17 cellular contexts compared by ENCODE assay signal in the genomic region with DNA sequence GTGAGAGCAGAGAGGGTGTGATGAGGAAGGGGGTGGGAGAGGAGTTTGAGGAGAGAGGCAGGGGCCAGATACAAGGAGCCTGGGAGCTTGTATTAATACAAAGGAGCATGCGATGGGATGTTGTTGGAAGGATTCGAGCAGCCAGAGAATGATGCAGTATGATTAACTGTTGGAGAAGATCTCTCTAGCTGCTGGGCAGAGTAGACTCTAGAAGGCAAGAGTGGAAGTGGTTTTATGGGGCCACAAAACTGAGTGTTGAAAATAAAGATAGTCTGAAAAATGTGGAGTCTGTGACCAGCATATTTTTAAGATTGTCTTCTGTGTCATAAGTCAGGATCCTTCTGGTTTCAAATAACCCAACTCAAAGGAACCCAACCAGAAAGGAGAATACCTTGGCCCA.
DNase-seq lines count a peak whose midpoint lies in the region; ATAC-seq and TF ChIP-seq lines count a peak whose summit lies in the region.
"Had no signal": no experiment of that assay in that cellular context is flagged by ENCODE, and none has a peak within 500 bp of the region (broad histone marks: within the 10 kb centered on the region; RNA-seq: fewer than 3 reads in every experiment).

No MANE protein-coding gene starts in this region.

- WGBS in esophagus muscularis mucosa, result 83% methylated on average over 2 of the region's 2 CpGs

- intact Hi-C loops in activated CD4-positive, alpha-beta memory T cell treated with anti-CD3 and anti-CD28 coated beads for 36 hours (cut with micrococcal nuclease), result no loop called here
- intact Hi-C loops in esophagus muscularis mucosa (cut with DNase I), result no loop called here

- no peak overlapping the region for H2AFZ ChIP-seq in parathyroid adenoma
- H2AFZ ChIP-seq: PC-9 had no signal

- peaks cover 24% of the 10 kb centered on the region for H3K36me3 Mint-ChIP-seq in activated CD4-positive, alpha-beta memory T cell treated with anti-CD3 and anti-CD28 coated beads, Interleukin-2, amount 10 ng/mL, durations not matched to agents 7 days and 5 days (ENCODE audit: low read depth)
- peaks cover 13% of the 10 kb centered on the region for H3K36me3 Mint-ChIP-seq in activated CD4-positive, alpha-beta memory T cell treated with anti-CD3 and anti-CD28 coated beads for 36 hours
- H3K36me3 Mint-ChIP-seq in activated T-helper 17 cell treated with anti-CD3 and anti-CD28 coated beads, Interleukin-2, amount 50 U/mL, for 72 hours (ENCODE audit: low read depth), result peaks cover 36% of the 10 kb centered on the region

- H3K9ac ChIP-seq in parathyroid adenoma, result no peak overlapping the region

- H3K4me3 ChIP-seq in HEK293 (ENCODE audit: low read depth, low read length) (no peak overlapping the region), parathyroid adenoma (ENCODE audit: low read depth, low read length) (no peak overlapping the region), esophagus muscularis mucosa (no peak overlapping the region)
- H3K4me3 ChIP-seq: A549, cardiac muscle cell, PC-9 had no signal

- H3K9me3 Mint-ChIP-seq in activated CD4-positive, alpha-beta memory T cell treated with anti-CD3 and anti-CD28 coated beads, Interleukin-2, amount 10 ng/mL, durations not matched to agents 7 days and 5 days, result no peaks in the 10 kb centered on the region
- no peaks in the 10 kb centered on the region for H3K9me3 Mint-ChIP-seq in activated CD4-positive, alpha-beta memory T cell treated with anti-CD3 and anti-CD28 coated beads for 36 hours
- no peaks in the 10 kb centered on the region for H3K9me3 Mint-ChIP-seq in activated T-helper 17 cell treated with anti-CD3 and anti-CD28 coated beads, Interleukin-2, amount 50 U/mL, for 72 hours
- H3K9me3 Mint-ChIP-seq: activated naive CD4-positive, alpha-beta T cell treated with anti-CD3 and anti-CD28 coated beads for 36 hours had no signal

- no peak overlapping the region for H3K4me3 Mint-ChIP-seq in activated CD4-positive, alpha-beta memory T cell treated with anti-CD3 and anti-CD28 coated beads, Interleukin-2, amount 10 ng/mL, durations not matched to agents 7 days and 5 days
- H3K4me3 Mint-ChIP-seq in activated CD4-positive, alpha-beta memory T cell treated with anti-CD3 and anti-CD28 coated beads for 36 hours, result no peak overlapping the region
- no peak overlapping the region for H3K4me3 Mint-ChIP-seq in activated T-helper 17 cell treated with anti-CD3 and anti-CD28 coated beads, Interleukin-2, amount 50 U/mL, for 72 hours
- H3K4me3 Mint-ChIP-seq: activated naive CD4-positive, alpha-beta T cell treated with anti-CD3 and anti-CD28 coated beads for 36 hours had no signal

- DNase-seq in activated CD4-positive, alpha-beta memory T cell treated with anti-CD3 and anti-CD28 coated beads, Interleukin-2, amount 10 ng/mL, durations not matched to agents 7 days and 5 days, result no peak
- no peak for DNase-seq in activated CD4-positive, alpha-beta memory T cell treated with anti-CD3 and anti-CD28 coated beads for 36 hours
- DNase-seq in NCI-H446 treated with DMSO at 0.1 percent for 48 hours (lab: John Stamatoyannopoulos, UW), result no peak
- no peak for DNase-seq in putamen (ENCODE audit: low spot score)
- no peak for DNase-seq in esophagus muscularis mucosa (ENCODE audit: extremely low spot score)
- DNase-seq: activated naive CD4-positive, alpha-beta T cell treated with anti-CD3 and anti-CD28 coated beads for 36 hours; EL; NCI-H2081; NCI-H69; nucleus accumbens; PC-9 had no signal

- no peak for TF ChIP-seq POLR2A in esophagus muscularis mucosa (IDR thresholded peaks at IDR 0.05; ENCODE audit: low read depth)

- H3K27ac ChIP-seq in HEK293 (ENCODE audit: extremely low read depth, low read depth, low read length) (no peak overlapping the region), parathyroid adenoma (peak overlapping the region; percentile 42), esophagus muscularis mucosa (replicated peaks in 1 of 4) (no peak overlapping the region)
- H3K27ac ChIP-seq: A549, cardiac muscle cell, PC-9 had no signal

- H3K36me3 ChIP-seq in HEK293 (ENCODE audit: control insufficient read depth in 2 of 2, insufficient read depth in 1 of 2, low read length in 2 of 2), result peaks cover 0 to 14% of the 10 kb centered on the region in 2 experiments; a peak in 1 of 3 replicates
- no peaks in the 10 kb centered on the region for H3K36me3 ChIP-seq in parathyroid adenoma (ENCODE audit: control insufficient read depth, insufficient read depth, low read length)
- H3K36me3 ChIP-seq in esophagus muscularis mucosa, result no peaks in the 10 kb centered on the region
- H3K36me3 ChIP-seq: cardiac muscle cell had no signal

- no peak for ATAC-seq in activated T-helper 17 cell treated with anti-CD3 and anti-CD28 coated beads, Interleukin-2, amount 50 U/mL, for 72 hours (replicated peaks)
- ATAC-seq: HCT116 had no signal

- H3K27me3 Mint-ChIP-seq in activated CD4-positive, alpha-beta memory T cell treated with anti-CD3 and anti-CD28 coated beads, Interleukin-2, amount 10 ng/mL, durations not matched to agents 7 days and 5 days, result no peaks in the 10 kb centered on the region
- no peaks in the 10 kb centered on the region for H3K27me3 Mint-ChIP-seq in activated CD4-positive, alpha-beta memory T cell treated with anti-CD3 and anti-CD28 coated beads for 36 hours
- no peaks in the 10 kb centered on the region for H3K27me3 Mint-ChIP-seq in activated T-helper 17 cell treated with anti-CD3 and anti-CD28 coated beads, Interleukin-2, amount 50 U/mL, for 72 hours

- TF ChIP-seq CTCF in HEK293 (tag by site-specific recombination; IDR thresholded peaks at IDR 0.05) (no peak), parathyroid adenoma (IDR thresholded peaks at IDR 0.05) (no peak), esophagus muscularis mucosa (IDR thresholded peaks at IDR 0.05) (no peak)

- TF ChIP-seq EP300 in esophagus muscularis mucosa (IDR thresholded peaks at IDR 0.05), result no peak

- peaks cover 5% of the 10 kb centered on the region for H3K4me1 ChIP-seq in HEK293 (ENCODE audit: control insufficient read depth, insufficient read depth, low read length)
- H3K4me1 ChIP-seq in parathyroid adenoma, result peaks cover 41% of the 10 kb centered on the region
- H3K4me1 ChIP-seq in esophagus muscularis mucosa, result peaks cover 8 to 27% (median 24%) of the 10 kb centered on the region in 4 donors

- no peaks in the 10 kb centered on the region for H3K27me3 ChIP-seq in parathyroid adenoma (ENCODE audit: control insufficient read depth, insufficient read depth, low read length)
- no peaks in the 10 kb centered on the region for H3K27me3 ChIP-seq in esophagus muscularis mucosa
- H3K27me3 ChIP-seq: cardiac muscle cell had no signal

- no peak overlapping the region for H3K4me2 ChIP-seq in parathyroid adenoma (ENCODE audit: low read length)
- H3K4me2 ChIP-seq: A549, PC-9 had no signal

- H3K4me1 Mint-ChIP-seq in activated CD4-positive, alpha-beta memory T cell treated with anti-CD3 and anti-CD28 coated beads, Interleukin-2, amount 10 ng/mL, durations not matched to agents 7 days and 5 days, result peaks cover 48% of the 10 kb centered on the region
- peaks cover 43% of the 10 kb centered on the region for H3K4me1 Mint-ChIP-seq in activated CD4-positive, alpha-beta memory T cell treated with anti-CD3 and anti-CD28 coated beads for 36 hours (ENCODE audit: low read depth)
- H3K4me1 Mint-ChIP-seq in activated T-helper 17 cell treated with anti-CD3 and anti-CD28 coated beads, Interleukin-2, amount 50 U/mL, for 72 hours, result peaks cover 51% of the 10 kb centered on the region

- H3K79me2 ChIP-seq in parathyroid adenoma, result peaks cover 78% of the 10 kb centered on the region

- POLR2A ChIA-PET in activated CD4-positive, alpha-beta memory T cell treated with anti-CD3 and anti-CD28 coated beads, Interleukin-2, amount 10 ng/mL, durations not matched to agents 7 days and 5 days (lab: Charles Lee), result interaction anchor here (0.8 to 1.4 kb wide), 3 partner anchors 13 to 1277 kb away, joined by 3 read pairs; no protein-coding TSS in a partner anchor
- POLR2A ChIA-PET in activated CD4-positive, alpha-beta memory T cell treated with anti-CD3 and anti-CD28 coated beads for 36 hours (lab: Charles Lee), result no interaction called here
- POLR2A ChIA-PET in HEK293 (lab: Yijun Ruan, JAX), result no interaction called here

- H3K9me3 ChIP-seq in HEK293 (ENCODE audit: control insufficient read depth, insufficient read depth, low read depth, low read length), result no peaks in the 10 kb centered on the region
- no peaks in the 10 kb centered on the region for H3K9me3 ChIP-seq in parathyroid adenoma (ENCODE audit: control insufficient read depth, low read length)
- no peaks in the 10 kb centered on the region for H3K9me3 ChIP-seq in esophagus muscularis mucosa
- H3K9me3 ChIP-seq: A549 had no signal

- CTCF ChIA-PET in activated CD4-positive, alpha-beta memory T cell treated with anti-CD3 and anti-CD28 coated beads, Interleukin-2, amount 10 ng/mL, durations not matched to agents 7 days and 5 days (lab: Charles Lee), result interaction anchor here (0.9 kb wide), 1 partner anchor 98 kb away, joined by 3 read pairs; the partner anchor contains the start of gene MSI2
- CTCF ChIA-PET in activated CD4-positive, alpha-beta memory T cell treated with anti-CD3 and anti-CD28 coated beads for 36 hours (lab: Charles Lee), result no interaction called here
- CTCF ChIA-PET in HEK293 (lab: Yijun Ruan, JAX), result no interaction called here

- peak overlapping the region; percentile 22 for H3K27ac Mint-ChIP-seq in activated CD4-positive, alpha-beta memory T cell treated with anti-CD3 and anti-CD28 coated beads, Interleukin-2, amount 10 ng/mL, durations not matched to agents 7 days and 5 days
- no peak overlapping the region for H3K27ac Mint-ChIP-seq in activated CD4-positive, alpha-beta memory T cell treated with anti-CD3 and anti-CD28 coated beads for 36 hours
- H3K27ac Mint-ChIP-seq in activated T-helper 17 cell treated with anti-CD3 and anti-CD28 coated beads, Interleukin-2, amount 50 U/mL, for 72 hours, result peak overlapping the region; percentile 49
- H3K27ac Mint-ChIP-seq: activated naive CD4-positive, alpha-beta T cell treated with anti-CD3 and anti-CD28 coated beads for 36 hours had no signal

TF ChIP-seq in HEK293, 187 proteins besides CTCF, POLR2A, EP300 and RAD21:
- TF ChIP-seq, protein P1, sequence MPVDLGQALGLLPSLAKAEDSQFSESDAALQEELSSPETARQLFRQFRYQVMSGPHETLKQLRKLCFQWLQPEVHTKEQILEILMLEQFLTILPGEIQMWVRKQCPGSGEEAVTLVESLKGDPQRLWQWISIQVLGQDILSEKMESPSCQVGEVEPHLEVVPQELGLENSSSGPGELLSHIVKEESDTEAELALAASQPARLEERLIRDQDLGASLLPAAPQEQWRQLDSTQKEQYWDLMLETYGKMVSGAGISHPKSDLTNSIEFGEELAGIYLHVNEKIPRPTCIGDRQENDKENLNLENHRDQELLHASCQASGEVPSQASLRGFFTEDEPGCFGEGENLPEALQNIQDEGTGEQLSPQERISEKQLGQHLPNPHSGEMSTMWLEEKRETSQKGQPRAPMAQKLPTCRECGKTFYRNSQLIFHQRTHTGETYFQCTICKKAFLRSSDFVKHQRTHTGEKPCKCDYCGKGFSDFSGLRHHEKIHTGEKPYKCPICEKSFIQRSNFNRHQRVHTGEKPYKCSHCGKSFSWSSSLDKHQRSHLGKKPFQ (tag by site-specific recombination; IDR thresholded peaks at IDR 0.05), result peak; percentile 75
- no peak for TF ChIP-seq MZF1 (tag by site-specific recombination; IDR thresholded peaks at IDR 0.05; ENCODE audit: borderline replicate concordance)
